Comparison of ENCODE assay signal across 1 cellular context in the genomic region with DNA sequence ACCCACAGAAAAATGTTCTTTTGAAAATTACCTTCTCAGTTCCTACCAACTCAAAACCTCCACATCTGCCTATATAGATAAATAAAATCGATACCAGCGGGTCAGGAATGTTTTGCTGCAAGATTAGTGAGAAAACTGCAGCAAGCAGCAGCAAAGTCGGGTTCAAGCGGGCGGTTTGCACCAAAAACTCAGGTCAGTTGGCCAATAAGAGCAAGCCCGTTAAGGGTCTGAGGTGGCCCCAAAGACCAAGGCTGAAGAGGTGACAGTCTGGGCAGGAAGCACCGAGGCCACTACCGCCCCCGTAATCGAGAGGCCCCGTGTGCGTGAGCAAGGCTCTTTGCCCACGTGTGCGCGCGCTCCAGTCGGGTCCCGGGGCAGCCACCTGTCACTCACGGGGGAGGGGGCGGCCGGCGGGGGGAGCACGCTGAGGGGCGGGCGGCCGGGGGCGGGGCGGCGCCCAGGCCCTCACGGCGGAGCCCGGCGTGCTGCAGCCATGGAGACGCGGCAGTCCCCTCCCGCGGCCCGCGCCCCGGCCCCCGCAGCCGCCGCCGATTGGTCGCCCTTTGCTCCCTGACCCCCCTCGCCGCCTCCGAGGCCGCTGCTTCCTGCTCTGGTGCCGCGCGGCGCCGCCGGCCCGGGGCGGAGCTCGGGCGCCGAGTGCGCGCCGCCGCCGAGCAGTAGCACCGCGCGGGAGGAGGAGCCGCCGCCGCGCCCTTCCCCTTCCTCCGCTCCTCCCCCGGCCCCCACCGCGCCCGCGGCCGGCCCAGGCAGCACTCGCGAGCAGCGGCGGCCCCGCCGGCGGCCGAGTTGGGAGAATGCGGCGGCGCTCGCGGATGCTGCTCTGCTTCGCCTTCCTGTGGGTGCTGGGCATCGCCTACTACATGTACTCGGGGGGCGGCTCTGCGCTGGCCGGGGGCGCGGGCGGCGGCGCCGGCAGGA.
TF ChIP-seq lines count a peak whose summit lies in the region.

A gene (plus strand): TSS at position 773 of the 939 bp plus-strand sequence. CDS start 43 bp downstream, at position 816.

TF ChIP-seq in H1, 55 proteins besides CTCF, POLR2A, EP300 and RAD21:
- no peak for TF ChIP-seq POU5F1 (IDR thresholded peaks at IDR 0.05; ENCODE audit: low read depth, low read length)
- TF ChIP-seq, protein P1, sequence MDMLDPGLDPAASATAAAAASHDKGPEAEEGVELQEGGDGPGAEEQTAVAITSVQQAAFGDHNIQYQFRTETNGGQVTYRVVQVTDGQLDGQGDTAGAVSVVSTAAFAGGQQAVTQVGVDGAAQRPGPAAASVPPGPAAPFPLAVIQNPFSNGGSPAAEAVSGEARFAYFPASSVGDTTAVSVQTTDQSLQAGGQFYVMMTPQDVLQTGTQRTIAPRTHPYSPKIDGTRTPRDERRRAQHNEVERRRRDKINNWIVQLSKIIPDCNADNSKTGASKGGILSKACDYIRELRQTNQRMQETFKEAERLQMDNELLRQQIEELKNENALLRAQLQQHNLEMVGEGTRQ (IDR thresholded peaks at IDR 0.05; ENCODE audit: low read length) = peak; percentile 24; the same call in 1 of the 2 replicates
- peak in 1 of 2 experiments; percentile 60; a peak in 1 of 4 replicates for TF ChIP-seq SIN3A (conservative IDR thresholded peaks at IDR 0.05 in 1 of 2, IDR thresholded peaks at IDR 0.05 in 1 of 2; ENCODE audit: low read depth in 1 of 2, low read length in 2 of 2)
- TF ChIP-seq TAF7 (optimal IDR thresholded peaks at IDR 0.05; ENCODE audit: borderline replicate concordance, low read depth, low read length) = peak; percentile 27
- no peak for TF ChIP-seq JUN (IDR thresholded peaks at IDR 0.05; ENCODE audit: low read depth, low read length)
- TF ChIP-seq TAF1 (IDR thresholded peaks at IDR 0.05; ENCODE audit: low read depth, low read length) = peak; percentile 78
- TF ChIP-seq HDAC2 (IDR thresholded peaks at IDR 0.05; ENCODE audit: borderline replicate concordance in 1 of 2, low read depth in 2 of 2, low read length in 2 of 2) = 0 out of 4 replicates have a peak, but pooled peaks of 1 of the 2 experiments have one; percentile 53
- TF ChIP-seq TEAD4 (IDR thresholded peaks at IDR 0.05; ENCODE audit: low read depth, low read length) = no peak
- TF ChIP-seq, protein P2, sequence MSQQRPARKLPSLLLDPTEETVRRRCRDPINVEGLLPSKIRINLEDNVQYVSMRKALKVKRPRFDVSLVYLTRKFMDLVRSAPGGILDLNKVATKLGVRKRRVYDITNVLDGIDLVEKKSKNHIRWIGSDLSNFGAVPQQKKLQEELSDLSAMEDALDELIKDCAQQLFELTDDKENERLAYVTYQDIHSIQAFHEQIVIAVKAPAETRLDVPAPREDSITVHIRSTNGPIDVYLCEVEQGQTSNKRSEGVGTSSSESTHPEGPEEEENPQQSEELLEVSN (IDR thresholded peaks at IDR 0.05) = 0 out of 2 replicates have a peak, but pooled peaks have one; percentile 28
- no peak for TF ChIP-seq CBX8 (IDR thresholded peaks at IDR 0.05; ENCODE audit: borderline replicate concordance, low read depth, low read length)
- no peak for TF ChIP-seq BRCA1 (IDR thresholded peaks at IDR 0.05; ENCODE audit: low read depth, low read length)
- TF ChIP-seq BCL11A (IDR thresholded peaks at IDR 0.05; ENCODE audit: low read depth in 2 of 2, low read length in 2 of 2) = no peak
- TF ChIP-seq, protein P3, sequence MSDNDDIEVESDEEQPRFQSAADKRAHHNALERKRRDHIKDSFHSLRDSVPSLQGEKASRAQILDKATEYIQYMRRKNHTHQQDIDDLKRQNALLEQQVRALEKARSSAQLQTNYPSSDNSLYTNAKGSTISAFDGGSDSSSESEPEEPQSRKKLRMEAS (IDR thresholded peaks at IDR 0.05) = peak; percentile 85
- peak; percentile 26 for TF ChIP-seq KDM4A (IDR thresholded peaks at IDR 0.05; ENCODE audit: low read depth, low read length, severe bottlenecking)
- no peak for TF ChIP-seq CEBPB (IDR thresholded peaks at IDR 0.05; ENCODE audit: low read depth, low read length)
- no peak for TF ChIP-seq CTBP2 (IDR thresholded peaks at IDR 0.05; ENCODE audit: borderline replicate concordance, insufficient read depth, insufficient read length, low read length)
- peak; percentile 45; the same call in 1 of the 2 replicates for TF ChIP-seq TBP (IDR thresholded peaks at IDR 0.05; ENCODE audit: low read depth, low read length)
- no peak for TF ChIP-seq CREB1 (IDR thresholded peaks at IDR 0.05)
- peak; percentile 52; the same call in 1 of the 2 replicates for TF ChIP-seq POLR2AphosphoS5 (IDR thresholded peaks at IDR 0.05; ENCODE audit: low read depth, low read length)
- peak; percentile 89; the same call in 1 of the 2 replicates for TF ChIP-seq EGR1 (IDR thresholded peaks at IDR 0.05; ENCODE audit: borderline replicate concordance, low read depth, low read length)
- TF ChIP-seq KDM1A (IDR thresholded peaks at IDR 0.05; ENCODE audit: borderline replicate concordance, low read length) = no peak
- TF ChIP-seq PHF8 (conservative IDR thresholded peaks at IDR 0.05; ENCODE audit: low read depth, low read length) = peak; percentile 62
- TF ChIP-seq CHD1 (IDR thresholded peaks at IDR 0.05; ENCODE audit: low read depth, low read length) = no peak
- TF ChIP-seq BACH1 (IDR thresholded peaks at IDR 0.05; ENCODE audit: low read length) = no peak; the same call in 1 of the 2 replicates
- TF ChIP-seq RBBP5 (IDR thresholded peaks at IDR 0.05; ENCODE audit: borderline replicate concordance, low read depth, low read length) = peak; percentile 50; the same call in 1 of the 2 replicates
- no peak for TF ChIP-seq YY1 (IDR thresholded peaks at IDR 0.05; ENCODE audit: low read depth, low read length)
- no peak for TF ChIP-seq KDM5A (IDR thresholded peaks at IDR 0.05; ENCODE audit: low read length)
